Comparison of ENCODE assay signal across 8 cellular contexts in genomic region chr18:45212186-45213039, GRCh38.
A peak's percentile ranks its signal among the peaks of the same experiment; 100 is the strongest.
DNase-seq lines count a peak whose midpoint lies in the region; ATAC-seq, FAIRE-seq and TF ChIP-seq lines count a peak whose summit lies in the region.

No MANE protein-coding gene starts in this region.

- no peaks in the 10 kb centered on the region for H3K23me2 ChIP-seq in H1 (ENCODE audit: low read depth, low read length)

- H3K27ac Mint-ChIP-seq in activated CD4-positive, alpha-beta memory T cell treated with anti-CD3 and anti-CD28 coated beads, Interleukin-2, amount 10 ng/mL, durations not matched to agents 7 days and 5 days = no peak overlapping the region

- H3K4me3 ChIP-seq in HL-60 (replicated peaks; ENCODE audit: insufficient read depth, low read length) (no peak overlapping the region), H1 (ENCODE audit: extremely low read depth in 1 of 4, insufficient read depth in 2 of 4, low read depth in 3 of 4, low read length in 4 of 4) (no peak overlapping the region)

- H3K9me3 ChIP-seq in H1 (ENCODE audit: insufficient read depth in 2 of 2, low read depth in 1 of 2, low read length in 1 of 2) = no peaks in the 10 kb centered on the region

- DNase-seq in D341Med (ENCODE audit: low spot score) (peak; percentile 85), HL-60 (ENCODE audit: low read depth in 1 of 2, low spot score in 1 of 2) (peak; percentile 70 to 86), NCI-H82 treated with DMSO at 0.1 percent for 48 hours (lab: John Stamatoyannopoulos, UW; ENCODE audit: unreplicated experiment) (peak; percentile 47), H1 (ENCODE audit: low read depth in 1 of 2, low spot score in 2 of 2) (peak; percentile 61 to 87), midbrain (lab: John Stamatoyannopoulos, UW) (peak; percentile 74)
- peak; percentile 81 for DNase-seq in activated CD4-positive, alpha-beta memory T cell treated with anti-CD3 and anti-CD28 coated beads, Interleukin-2, amount 10 ng/mL, durations not matched to agents 7 days and 5 days
- DNase-seq in stimulated activated CD8-positive, alpha-beta memory T cell treated with anti-CD3 and anti-CD28 coated beads, Interleukin-4, amount 100 ng/mL, for 24 hours (ENCODE audit: low read depth) = peak; percentile 70

- H3K4me2 ChIP-seq in H1 (ENCODE audit: insufficient read depth in 1 of 2, low read depth in 2 of 2, low read length in 2 of 2) = no peak overlapping the region

- peaks cover 12% of the 10 kb centered on the region for H3K27me3 Mint-ChIP-seq in activated CD4-positive, alpha-beta memory T cell treated with anti-CD3 and anti-CD28 coated beads, Interleukin-2, amount 10 ng/mL, durations not matched to agents 7 days and 5 days

- ATAC-seq in GM21390 (IDR thresholded peaks at IDR 0.05; ENCODE audit: unreplicated experiment) = peak; percentile 99

- H3K36me3 Mint-ChIP-seq in activated CD4-positive, alpha-beta memory T cell treated with anti-CD3 and anti-CD28 coated beads, Interleukin-2, amount 10 ng/mL, durations not matched to agents 7 days and 5 days (ENCODE audit: low read depth) = no peaks in the 10 kb centered on the region

- H2BK120ac ChIP-seq in H1 (replicated peaks; ENCODE audit: low read depth, low read length) = no peak overlapping the region

- no peak overlapping the region for H4K5ac ChIP-seq in H1 (ENCODE audit: insufficient read length, low read depth, low read length)

- H2AFZ ChIP-seq in H1 (ENCODE audit: low read length) = peak overlapping the region; percentile 87; the same call in 1 of the 2 replicates

- 57% methylated on average over 13 of the region's 13 CpGs; no CpG with 5 or more reads in 1 of the 2 experiments for WGBS in H1 (ENCODE audit: extremely low coverage in 1 of 2, insufficient coverage in 1 of 2, insufficient read length in 1 of 2, insufficient replicate concordance in 2 of 2, low coverage in 1 of 2, low lambda C conversion rate in 2 of 2, missing lambda C conversion rate in 1 of 2), 2 experiments

- no peak overlapping the region for H2AK5ac ChIP-seq in H1 (ENCODE audit: low read depth, low read length)

- H2BK12ac ChIP-seq in H1 (ENCODE audit: low read depth, low read length) = no peak overlapping the region

- CTCF ChIA-PET in activated CD4-positive, alpha-beta memory T cell treated with anti-CD3 and anti-CD28 coated beads, Interleukin-2, amount 10 ng/mL, durations not matched to agents 7 days and 5 days (lab: Charles Lee) = interaction anchor here (0.6 to 1.9 kb wide), 20 partner anchors 8 to 1593 kb away, joined by 3 to 7 read pairs (median 3); no protein-coding TSS in a partner anchor
- CTCF ChIA-PET in H1 (lab: Charles Lee; ENCODE audit: partially characterized antibody) = interaction anchor here (0.5 to 2.2 kb wide), 108 partner anchors 8 to 1593 kb away, joined by 3 to 28 read pairs (median 4); no protein-coding TSS in a partner anchor

- H3K9ac ChIP-seq in H1 (replicated peaks in 1 of 4; ENCODE audit: extremely low read depth in 1 of 4, low read depth in 3 of 4, low read length in 3 of 4) = no peak overlapping the region

- no peak overlapping the region for H2BK5ac ChIP-seq in H1 (ENCODE audit: low read depth, low read length)

- H3K4ac ChIP-seq in H1 (replicated peaks; ENCODE audit: insufficient read length, low read depth, low read length) = no peak overlapping the region

- H3K4me1 ChIP-seq in H1 (replicated peaks in 1 of 4; ENCODE audit: control insufficient read depth in 3 of 4, insufficient read depth in 4 of 4, low read length in 3 of 4) = no peaks in the 10 kb centered on the region

- peak; percentile 100 for TF ChIP-seq CTCF in HL-60 (IDR thresholded peaks at IDR 0.05; ENCODE audit: insufficient read depth, low read length)
- peak; percentile 96 to 100 (median 100) for TF ChIP-seq CTCF in H1 (IDR thresholded peaks at IDR 0.05; ENCODE audit: control extremely low read depth in 1 of 3, insufficient read depth in 1 of 3, low read depth in 1 of 3, low read length in 3 of 3)

- H3K14ac ChIP-seq in H1 (ENCODE audit: insufficient read length) = no peak overlapping the region

- H3K4me3 Mint-ChIP-seq in activated CD4-positive, alpha-beta memory T cell treated with anti-CD3 and anti-CD28 coated beads, Interleukin-2, amount 10 ng/mL, durations not matched to agents 7 days and 5 days = no peak overlapping the region

- no peaks in the 10 kb centered on the region for H3K79me2 ChIP-seq in H1 (ENCODE audit: control insufficient read depth in 1 of 2, insufficient read depth in 2 of 2, low read length in 2 of 2)

- H3K4me1 Mint-ChIP-seq in activated CD4-positive, alpha-beta memory T cell treated with anti-CD3 and anti-CD28 coated beads, Interleukin-2, amount 10 ng/mL, durations not matched to agents 7 days and 5 days = no peaks in the 10 kb centered on the region

- H4K8ac ChIP-seq in H1 (ENCODE audit: extremely low read depth, insufficient read depth, low read length) = no peak overlapping the region

- no peak overlapping the region for H2BK15ac ChIP-seq in H1 (ENCODE audit: low read length)

- H3K18ac ChIP-seq in H1 (ENCODE audit: extremely low read depth, low read length) = no peak overlapping the region

- no peak overlapping the region for H2BK20ac ChIP-seq in H1 (ENCODE audit: low read length)

- TF ChIP-seq EP300 in H1 (IDR thresholded peaks at IDR 0.05; ENCODE audit: borderline replicate concordance in 1 of 2, low read depth in 2 of 2, low read length in 2 of 2) = no peak

- H4K20me1 ChIP-seq in H1 (replicated peaks in 1 of 2; ENCODE audit: control insufficient read depth in 1 of 2, insufficient read depth in 2 of 2, low read length in 2 of 2) = no peaks in the 10 kb centered on the region

- H3K56ac ChIP-seq in H1 (replicated peaks; ENCODE audit: insufficient read length, low read depth, low read length) = no peak overlapping the region

- peak; percentile 93 for FAIRE-seq in H1 (lab: Jason Lieb, UNC)

- H3K27me3 ChIP-seq in HL-60 (ENCODE audit: insufficient read depth, poor library complexity, severe bottlenecking) (no peaks in the 10 kb centered on the region), H1 (replicated peaks in 1 of 4; ENCODE audit: control insufficient read depth in 3 of 4, extremely low read depth in 1 of 4, insufficient read depth in 3 of 4, low read length in 3 of 4) (no peaks in the 10 kb centered on the region)

- H3K9me3 Mint-ChIP-seq in activated CD4-positive, alpha-beta memory T cell treated with anti-CD3 and anti-CD28 coated beads, Interleukin-2, amount 10 ng/mL, durations not matched to agents 7 days and 5 days = no peaks in the 10 kb centered on the region

- H3K27ac ChIP-seq in HL-60 (replicated peaks) (no peak overlapping the region), H1 (ENCODE audit: low read depth, low read length) (no peak overlapping the region)

- TF ChIP-seq POLR2A in H1 (IDR thresholded peaks at IDR 0.05; ENCODE audit: control extremely low read depth in 1 of 2, low read depth in 2 of 2, low read length in 2 of 2) = no peak

- peak; percentile 95 to 96 for TF ChIP-seq RAD21 in H1 (IDR thresholded peaks at IDR 0.05 in 1 of 2, conservative IDR thresholded peaks at IDR 0.05 in 1 of 2; ENCODE audit: low read depth in 2 of 2, low read length in 2 of 2)

- POLR2A ChIA-PET in activated CD4-positive, alpha-beta memory T cell treated with anti-CD3 and anti-CD28 coated beads, Interleukin-2, amount 10 ng/mL, durations not matched to agents 7 days and 5 days (lab: Charles Lee) = no interaction called here
- POLR2A ChIA-PET in H1 (lab: Charles Lee; ENCODE audit: partially characterized antibody) = no interaction called here

- H3K23ac ChIP-seq in H1 (ENCODE audit: insufficient read length) = no peak overlapping the region

- H3K79me1 ChIP-seq in H1 (ENCODE audit: low read depth, low read length) = no peaks in the 10 kb centered on the region

- no peak overlapping the region for H4K91ac ChIP-seq in H1 (replicated peaks; ENCODE audit: insufficient read length, low read length)

- no peaks in the 10 kb centered on the region for H3K36me3 ChIP-seq in H1 (ENCODE audit: control insufficient read depth in 2 of 4, insufficient read depth in 4 of 4, low read length in 3 of 4)

TF ChIP-seq in H1, 55 proteins besides CTCF, POLR2A, EP300 and RAD21:
- no peak for TF ChIP-seq CREB1 (IDR thresholded peaks at IDR 0.05)
- peak; percentile 54; the same call in 1 of the 2 replicates for TF ChIP-seq ATF3 (IDR thresholded peaks at IDR 0.05; ENCODE audit: insufficient read depth, low read depth, low read length)
- TF ChIP-seq CHD2 (IDR thresholded peaks at IDR 0.05; ENCODE audit: low read length) = no peak
- TF ChIP-seq TAF7 (optimal IDR thresholded peaks at IDR 0.05; ENCODE audit: borderline replicate concordance, low read depth, low read length) = peak; percentile 39
- no peak for TF ChIP-seq CHD1 (IDR thresholded peaks at IDR 0.05; ENCODE audit: low read depth, low read length)
- peak; percentile 93 for TF ChIP-seq YY1 (IDR thresholded peaks at IDR 0.05; ENCODE audit: low read depth, low read length)
- TF ChIP-seq HDAC6 (IDR thresholded peaks at IDR 0.05; ENCODE audit: low read depth, low read length) = no peak
TF ChIP-seq in H1: peak in this region for 3.
